Comparison of ENCODE assay signal across 26 cellular contexts in genomic region chr10:101005361-101005760, GRCh38. TPM values are rescaled to one million over a fixed set of nuclear protein-coding genes. Genes with fewer than 3 reads are reported as not detected.
DNase-seq lines count a peak whose midpoint lies in the region; ATAC-seq and TF ChIP-seq lines count a peak whose summit lies in the region.
"Had no signal": no experiment of that assay in that cellular context is flagged by ENCODE, and none has a peak within 500 bp of the region (broad histone marks: within the 10 kb centered on the region; RNA-seq: fewer than 3 reads in every experiment).

No MANE protein-coding gene starts in this region.

- H3K27me3 Mint-ChIP-seq in type B pancreatic cell, result no peaks in the 10 kb centered on the region
- H3K27me3 Mint-ChIP-seq: B cell had no signal

- H3K36me3 Mint-ChIP-seq in type B pancreatic cell, result no peaks in the 10 kb centered on the region

- H3K27ac Mint-ChIP-seq in type B pancreatic cell, result no peak overlapping the region
- H3K27ac Mint-ChIP-seq: B cell; CD8-positive, alpha-beta T cell; GM23338; HFFc6 had no signal

- intact Hi-C loops in Right ventricle myocardium inferior (cut with DNase I), result no loop called here
- intact Hi-C loops in sigmoid colon (cut with DNase I), result no loop called here
- intact Hi-C loops in uterus (cut with DNase I; ENCODE audit: low total_unique reads), result no loop called here

- TF ChIP-seq POLR2A in gastroesophageal sphincter (IDR thresholded peaks at IDR 0.05), result no peak
- TF ChIP-seq POLR2A in sigmoid colon (IDR thresholded peaks at IDR 0.05), result no peak
- no peak for TF ChIP-seq POLR2A in uterus (IDR thresholded peaks at IDR 0.05)

- WGBS in gastroesophageal sphincter (ENCODE audit: low coverage in 1 of 2), 2 donors, result no CpG with 5 or more reads among the region's 23 CpGs
- WGBS in sigmoid colon, 2 donors, result 91 to 93% methylated on average over 23 of the region's 23 CpGs
- 88 to 93% methylated on average over 21 to 23 of the region's 23 CpGs for WGBS in GM23248 (ENCODE audit: low coverage in 1 of 2, low lambda C conversion rate in 2 of 2, missing lambda C conversion rate in 2 of 2), 2 experiments

- no peaks in the 10 kb centered on the region for H3K9me3 Mint-ChIP-seq in type B pancreatic cell
- H3K9me3 Mint-ChIP-seq: CD8-positive, alpha-beta T cell; GM23338; H9; HFFc6 had no signal

- H3K36me3 ChIP-seq in cardiac muscle cell (peaks cover 46% of the 10 kb centered on the region), HEK293 (ENCODE audit: control insufficient read depth in 2 of 2, insufficient read depth in 1 of 2, low read length in 2 of 2) (peaks cover 8 to 67% of the 10 kb centered on the region in 2 experiments; a peak in 2 of 3 replicates), gastroesophageal sphincter (peaks cover 0 to 52% of the 10 kb centered on the region in 2 donors), sigmoid colon (peaks cover 17 to 53% (median 34%) of the 10 kb centered on the region in 4 donors), uterus (no peaks in the 10 kb centered on the region), GM23248 (ENCODE audit: low read depth) (peaks cover 23% of the 10 kb centered on the region)

- H3K4me3 ChIP-seq in cardiac muscle cell, result no peak overlapping the region
- no peak overlapping the region for H3K4me3 ChIP-seq in HEK293 (ENCODE audit: low read depth, low read length)
- no peak overlapping the region for H3K4me3 ChIP-seq in gastroesophageal sphincter
- no peak overlapping the region for H3K4me3 ChIP-seq in sigmoid colon
- no peak overlapping the region for H3K4me3 ChIP-seq in uterus
- H3K4me3 ChIP-seq in GM23248, result no peak overlapping the region
- H3K4me3 ChIP-seq: GM23338 had no signal

- H3K4me3 Mint-ChIP-seq in type B pancreatic cell, result no peak overlapping the region
- H3K4me3 Mint-ChIP-seq: B cell; CD8-positive, alpha-beta T cell; GM23338; H9; HFFc6 had no signal

- peaks cover 58% of the 10 kb centered on the region for H3K79me2 ChIP-seq in GM23248 (ENCODE audit: insufficient read depth)

- H3K9me3 ChIP-seq in cardiac muscle cell (ENCODE audit: low read depth) (no peaks in the 10 kb centered on the region), HEK293 (ENCODE audit: control insufficient read depth, insufficient read depth, low read depth, low read length) (no peaks in the 10 kb centered on the region), gastroesophageal sphincter (no peaks in the 10 kb centered on the region), sigmoid colon (no peaks in the 10 kb centered on the region), uterus (no peaks in the 10 kb centered on the region), GM23248 (ENCODE audit: low read depth) (no peaks in the 10 kb centered on the region)
- H3K9me3 ChIP-seq: Caco-2 had no signal

- H3K4me1 Mint-ChIP-seq in type B pancreatic cell (ENCODE audit: unreplicated experiment), result peaks cover 6% of the 10 kb centered on the region

- no peaks in the 10 kb centered on the region for H3K9me2 ChIP-seq in GM23248 (ENCODE audit: insufficient read depth)

- CTCF ChIA-PET in HEK293 (lab: Yijun Ruan, JAX), result interaction anchor here (0.7 to 4.5 kb wide), 4 partner anchors 7 to 36 kb away, joined by 3 to 32 read pairs (median 10); partner anchors contain the start of genes PDZD7 and SFXN3

- H3K9ac ChIP-seq in GM23248, result no peak overlapping the region

- no peak overlapping the region for H2AFZ ChIP-seq in GM23248
- H2AFZ ChIP-seq: GM23338 had no signal

- H3K27ac ChIP-seq in cardiac muscle cell (peak overlapping the region; percentile 17), HEK293 (ENCODE audit: extremely low read depth, low read depth, low read length) (no peak overlapping the region), gastroesophageal sphincter (peak overlapping the region in 3 of 4 donors; percentile 17 to 69 (median 40)), sigmoid colon (peak overlapping the region in 2 of 4 donors; percentile 4 to 99), uterus (no peak overlapping the region), GM23248 (no peak overlapping the region)
- H3K27ac ChIP-seq: 22Rv1, C4-2B had no signal

- H3F3A ChIP-seq in GM23248 (ENCODE audit: insufficient read depth), result peaks cover 9% of the 10 kb centered on the region

- TF ChIP-seq CTCF in cardiac muscle cell (IDR thresholded peaks at IDR 0.05; ENCODE audit: low read depth, low read length) (no peak), HEK293 (tag by site-specific recombination; IDR thresholded peaks at IDR 0.05) (no peak), gastroesophageal sphincter (IDR thresholded peaks at IDR 0.05) (no peak), sigmoid colon (IDR thresholded peaks at IDR 0.05) (no peak), uterus (IDR thresholded peaks at IDR 0.05) (no peak), type B pancreatic cell (conservative IDR thresholded peaks at IDR 0.05) (no peak)

- H3K4me1 ChIP-seq in cardiac muscle cell (ENCODE audit: low read depth), result peaks cover 10% of the 10 kb centered on the region
- H3K4me1 ChIP-seq in HEK293 (ENCODE audit: control insufficient read depth, insufficient read depth, low read length), result peaks cover 4% of the 10 kb centered on the region; the same call in 1 of the 2 replicates
- H3K4me1 ChIP-seq in gastroesophageal sphincter, result peaks cover 2 to 86% (median 34%) of the 10 kb centered on the region in 3 donors
- peaks cover 0 to 69% (median 63%) of the 10 kb centered on the region in 4 donors for H3K4me1 ChIP-seq in sigmoid colon
- peaks cover 6 to 11% of the 10 kb centered on the region in 2 donors for H3K4me1 ChIP-seq in uterus
- H3K4me1 ChIP-seq in GM23248 (ENCODE audit: insufficient read depth), result peaks cover 12% of the 10 kb centered on the region; the same call in 1 of the 2 replicates

- H4K20me1 ChIP-seq in GM23248 (ENCODE audit: insufficient read depth), result no peaks in the 10 kb centered on the region

- no peak for DNase-seq in cardiac muscle cell (ENCODE audit: low read depth in 1 of 2, low spot score in 1 of 2)
- DNase-seq in Right ventricle myocardium inferior (ENCODE audit: missing footprints), result no peak
- DNase-seq in sigmoid colon, result peak; percentile 50
- no peak for DNase-seq in uterus
- no peak for DNase-seq in type B pancreatic cell (ENCODE audit: extremely low spot score, unreplicated experiment)
- no peak for DNase-seq in GM23248
- DNase-seq: Caco-2; CD8-positive, alpha-beta T cell; H9; HFFc6; NCI-H1048; NCI-H1417; NCI-H1694; NCI-H2029 treated with DMSO at 0.1 percent for 48 hours; NCI-H446 treated with DMSO at 0.1 percent for 48 hours; NCI-H526; NCI-H82; NK-92 treated with Interleukin-12 subunit alpha and Interleukin-12 subunit beta, amount 100 ng/mL, for 24 hours; PC-3; Right ventricle myocardium superior had no signal

- in situ Hi-C loops in GM23248 (cut with MboI), result no loop called here

- H3K27me3 ChIP-seq in cardiac muscle cell, result no peaks in the 10 kb centered on the region
- no peaks in the 10 kb centered on the region for H3K27me3 ChIP-seq in gastroesophageal sphincter
- H3K27me3 ChIP-seq in sigmoid colon, result no peaks in the 10 kb centered on the region
- no peaks in the 10 kb centered on the region for H3K27me3 ChIP-seq in uterus
- H3K27me3 ChIP-seq in GM23248 (replicated peaks; ENCODE audit: insufficient read depth), result no peaks in the 10 kb centered on the region

- ATAC-seq in Right ventricle myocardium inferior, result no peak
- no peak for ATAC-seq in gastroesophageal sphincter
- ATAC-seq: CD8-positive, alpha-beta T cell; GM23338; PC-3 had no signal

- POLR2A ChIA-PET in HEK293 (lab: Yijun Ruan, JAX), result interaction anchor here (0.6 to 3.0 kb wide), 2 partner anchors 8 to 22 kb away, joined by 5 to 9 read pairs; no protein-coding TSS in a partner anchor

- H3K4me2 ChIP-seq in GM23248 (ENCODE audit: unreplicated experiment), result no peak overlapping the region
- H3K4me2 ChIP-seq: GM23338 had no signal

- TF ChIP-seq EP300 in gastroesophageal sphincter (IDR thresholded peaks at IDR 0.05) (no peak), sigmoid colon (IDR thresholded peaks at IDR 0.05) (no peak)

RNA-seq across cellular contexts. Expression of gene LZTS2, which starts 5.8 kb away (rescaled TPM):
- total RNA-seq in cardiac muscle cell, result 156 and 168 TPM in 2 replicates
- polyA plus RNA-seq in cardiac muscle cell, result 128 and 129 TPM in 2 replicates
- 43.4 TPM for total RNA-seq in Right ventricle myocardium inferior
- total RNA-seq in gastroesophageal sphincter, result 100 to 1,000 TPM; 134 to 181 (median 141) TPM
- 100 to 1,000 TPM in 3 of 4 donors, 10 to 100 TPM in 1; 82.3 to 169 (median 116) TPM for total RNA-seq in sigmoid colon
- polyA plus RNA-seq in sigmoid colon, result 10 to 100 TPM; 10.9 to 36.7 (median 23.4) TPM
- total RNA-seq in uterus, result 100 to 1,000 TPM in 2 of 4 donors, 10 to 100 TPM in 2; 51.5 to 123 (median 85.2) TPM
- total RNA-seq in type B pancreatic cell (ENCODE audit: low replicate concordance), result 50.2 and 86.6 TPM in 2 replicates
- total RNA-seq in GM23248 (2014; rRNA removed; shearing (Covaris generic)), result 95.2 and 113 TPM in 2 replicates
- polyA plus RNA-seq in GM23248 (2016; fragmentation: Nextera tagmentation; extraction: Ambion mirVana), result 51.1 and 54.8 TPM in 2 replicates

RNA-seq across cellular contexts. Expression of gene TWNK, which starts 18.0 kb away (rescaled TPM):
- total RNA-seq in cardiac muscle cell (6.1 and 7.6 TPM in 2 replicates), Right ventricle myocardium inferior (6.6 TPM), gastroesophageal sphincter (10 to 100 TPM in 1 of 4 donors, 1 to 10 TPM in 3; 8.3 to 10.8 (median 8.9) TPM), sigmoid colon (1 to 10 TPM; 3.3 to 4.6 (median 4.1) TPM), uterus (10 to 100 TPM in 1 of 4 donors, 1 to 10 TPM in 2, under 1 TPM in 1; 0.51 to 11.8 (median 6.2) TPM), type B pancreatic cell (ENCODE audit: low replicate concordance) (11.3 and 19.2 TPM in 2 replicates)
- polyA plus RNA-seq in cardiac muscle cell (6.9 and 12.3 TPM in 2 replicates), sigmoid colon (1 to 10 TPM; 2.4 to 9.0 (median 2.8) TPM), GM23248 (2016; fragmentation: Nextera tagmentation; extraction: Ambion mirVana) (3.6 and 4.4 TPM in 2 replicates)
- 3.4 and 4.4 TPM in 2 replicates for total RNA-seq in GM23248 (2014; rRNA removed; shearing (Covaris generic))

RNA-seq across cellular contexts. Expression of gene MRPL43, which starts 18.1 kb away (rescaled TPM):
- total RNA-seq in cardiac muscle cell (91.8 and 114 TPM in 2 replicates), Right ventricle myocardium inferior (58.3 TPM), gastroesophageal sphincter (10 to 100 TPM; 58.0 to 93.8 (median 80.7) TPM), sigmoid colon (100 to 1,000 TPM in 1 of 4 donors, 10 to 100 TPM in 3; 81.3 to 119 (median 91.7) TPM), uterus (100 to 1,000 TPM in 1 of 4 donors, 10 to 100 TPM in 3; 36.9 to 134 (median 51.8) TPM), type B pancreatic cell (ENCODE audit: low replicate concordance) (69.7 and 74.2 TPM in 2 replicates)
- polyA plus RNA-seq in cardiac muscle cell (128 and 131 TPM in 2 replicates), sigmoid colon (100 to 1,000 TPM in 1 of 3 donors, 10 to 100 TPM in 2; 73.8 to 111 (median 78.7) TPM), GM23248 (2016; fragmentation: Nextera tagmentation; extraction: Ambion mirVana) (145 and 148 TPM in 2 replicates)
- 83.5 and 94.1 TPM in 2 replicates for total RNA-seq in GM23248 (2014; rRNA removed; shearing (Covaris generic))

RNA-seq across cellular contexts. Expression of gene PDZD7, which starts 25.6 kb away (rescaled TPM):
- total RNA-seq in cardiac muscle cell, result 1.3 and 4.5 TPM in 2 replicates
- 2.4 and 7.7 TPM in 2 replicates for polyA plus RNA-seq in cardiac muscle cell
- 0.22 TPM for total RNA-seq in Right ventricle myocardium inferior
- total RNA-seq in gastroesophageal sphincter, result under 1 TPM in 3 of 4 donors, not detected in 1; 0.31 to 0.54 (median 0.39) TPM
- 1 to 10 TPM in 3 of 4 donors, under 1 TPM in 1; 0.16 to 2.4 (median 1.3) TPM for total RNA-seq in sigmoid colon
- under 1 TPM in 2 of 3 donors, not detected in 1; 0.60 to 0.70 TPM for polyA plus RNA-seq in sigmoid colon
- total RNA-seq in uterus, result 1 to 10 TPM in 1 of 4 donors, under 1 TPM in 2, not detected in 1; under 0.01 to 1.3 (median 0.61) TPM
- 1.4 and 2.0 TPM in 2 replicates for total RNA-seq in type B pancreatic cell (ENCODE audit: low replicate concordance)
- total RNA-seq in GM23248 (2014; rRNA removed; shearing (Covaris generic)), result 0.54 TPM in 1 of 2 replicates, not detected in the other
- 1.1 and 1.8 TPM in 2 replicates for polyA plus RNA-seq in GM23248 (2016; fragmentation: Nextera tagmentation; extraction: Ambion mirVana)

RNA-seq across cellular contexts. Expression of gene SFXN3, which starts 25.7 kb away (rescaled TPM):
- total RNA-seq in cardiac muscle cell, result 32.7 and 37.8 TPM in 2 replicates
- polyA plus RNA-seq in cardiac muscle cell, result 23.3 and 23.4 TPM in 2 replicates
- 14.1 TPM for total RNA-seq in Right ventricle myocardium inferior
- 10 to 100 TPM; 47.5 to 84.2 (median 66.0) TPM for total RNA-seq in gastroesophageal sphincter
- total RNA-seq in sigmoid colon, result 10 to 100 TPM; 17.5 to 57.1 (median 43.5) TPM
- polyA plus RNA-seq in sigmoid colon, result 10 to 100 TPM in 2 of 3 donors, 1 to 10 TPM in 1; 9.5 to 16.9 (median 11.4) TPM
- 100 to 1,000 TPM in 1 of 4 donors, 10 to 100 TPM in 3; 34.6 to 161 (median 58.1) TPM for total RNA-seq in uterus
- 15.3 and 25.7 TPM in 2 replicates for total RNA-seq in type B pancreatic cell (ENCODE audit: low replicate concordance)
- total RNA-seq in GM23248 (2014; rRNA removed; shearing (Covaris generic)), result 79.8 and 103 TPM in 2 replicates
- 58.8 and 61.7 TPM in 2 replicates for polyA plus RNA-seq in GM23248 (2016; fragmentation: Nextera tagmentation; extraction: Ambion mirVana)

Comparison
In these comparisons a context has a peak if more than half of its experiments do, and no peak if none do; other contexts are left out.
1. H3K27ac ChIP-seq: peak in cardiac muscle cell (single experiment) and gastroesophageal sphincter (3 of 4); none in HEK293 (single experiment), uterus (0 of 2) and GM23248 (single experiment).